18 cellular contexts compared by ENCODE assay signal in genomic region chr9:34997375-34997774, GRCh38. TPM values are rescaled to one million over a fixed set of nuclear protein-coding genes. Genes with fewer than 3 reads are reported as not detected.
A peak's percentile ranks its signal among the peaks of the same experiment; 100 is the strongest.
DNase-seq lines count a peak whose midpoint lies in the region; ATAC-seq, FAIRE-seq and TF ChIP-seq lines count a peak whose summit lies in the region.
"Had no signal": no experiment of that assay in that cellular context is flagged by ENCODE, and none has a peak within 500 bp of the region (broad histone marks: within the 10 kb centered on the region; RNA-seq: fewer than 3 reads in every experiment).

No MANE protein-coding gene starts in this region.

- no peaks in the 10 kb centered on the region for H4K20me1 ChIP-seq in K562 (replicated peaks; ENCODE audit: control insufficient read depth, insufficient read depth, low read length)

- H3K36me3 ChIP-seq in K562 (ENCODE audit: control insufficient read depth, insufficient read depth, low read length) = peaks cover 5% of the 10 kb centered on the region; the same call in 2 of the 3 replicates
- peaks cover 26% of the 10 kb centered on the region in 2 donors for H3K36me3 ChIP-seq in muscle layer of duodenum (ENCODE audit: control insufficient read depth in 1 of 2, insufficient read depth in 2 of 2, low read length in 2 of 2)

- H3K9ac ChIP-seq in K562 (ENCODE audit: insufficient read depth in 1 of 2, low read depth in 2 of 2, low read length in 2 of 2) = peak overlapping the region in 1 of 2 experiments; percentile 13; a peak in 2 of 4 replicates

- H3K4me3 ChIP-seq in right cardiac atrium (ENCODE audit: low read length) = no peak overlapping the region
- H3K4me3 ChIP-seq in K562 = no peak overlapping the region
- no peak overlapping the region for H3K4me3 ChIP-seq in muscle layer of duodenum (ENCODE audit: low read depth in 1 of 2, low read length in 2 of 2)

- no peak for TF ChIP-seq RAD21 in K562 (CRISPR knock-in tag; conservative IDR thresholded peaks at IDR 0.05 in 1 of 2, IDR thresholded peaks at IDR 0.05 in 1 of 2)

- no TSS peak for BruUV-seq in K562 (replicated peaks; lab: Mats Ljungman, UMichigan)

- in situ Hi-C loops in K562 (cut with MboI) = loop anchor here (5.0 kb wide), 1 partner anchor 45 kb away; a partner anchor contains a TSS

- DNase-seq in right cardiac atrium = no peak
- DNase-seq in Right ventricle myocardium superior = no peak
- DNase-seq in K562 (ENCODE audit: extremely low read depth in 1 of 4, low spot score in 3 of 4) = peak in 2 of 4 experiments; percentile 30 to 71
- no peak for DNase-seq in NCI-H1436 treated with DMSO at 0.1 percent for 48 hours (lab: John Stamatoyannopoulos, UW)
- DNase-seq: activated CD8-positive, alpha-beta memory T cell treated with anti-CD3 and anti-CD28 coated beads, Interleukin-2, amount 10 ng/mL, durations not matched to agents 7 days and 5 days; cortex of kidney; EL; naive thymus-derived CD4-positive, alpha-beta T cell; posterior cingulate gyrus; stimulated activated naive CD8-positive, alpha-beta T cell treated with anti-CD3 and anti-CD28 coated beads, Interleukin-15, Interleukin-2, amounts not matched to agents 100 U/mL and 50 U/mL, for 24 hours; SW 1271 had no signal

- POLR2A ChIA-PET in K562 (lab: Yijun Ruan, JAX) = interaction anchor here (0.6 kb wide), 1 partner anchor 608 kb away, joined by 3 read pairs; no protein-coding TSS in a partner anchor

- H3K9me1 ChIP-seq in K562 (ENCODE audit: control insufficient read depth, insufficient read depth, low read length) = peaks cover 9% of the 10 kb centered on the region

- TF ChIP-seq CTCF in K562 (IDR thresholded peaks at IDR 0.05 in 2 of 3, conservative IDR thresholded peaks at IDR 0.05 in 1 of 3; ENCODE audit: insufficient read depth in 2 of 3, low read depth in 1 of 3, low read length in 3 of 3) = no peak

- H2AFZ ChIP-seq in K562 (ENCODE audit: low read depth, low read length) = no peak overlapping the region; the same call in 1 of the 2 replicates

- no peak overlapping the region; the same call in 1 of the 2 replicates for H3K4me2 ChIP-seq in K562 (ENCODE audit: insufficient read depth, low read length)

- TF ChIP-seq POLR2A in K562 (conservative IDR thresholded peaks at IDR 0.05) = no peak

- H3K27me3 ChIP-seq in right cardiac atrium (ENCODE audit: control insufficient read depth, insufficient read depth) = no peaks in the 10 kb centered on the region
- no peaks in the 10 kb centered on the region for H3K27me3 ChIP-seq in K562 (ENCODE audit: control insufficient read depth in 2 of 2, insufficient read depth in 2 of 2, low read length in 2 of 2)
- no peaks in the 10 kb centered on the region for H3K27me3 ChIP-seq in muscle layer of duodenum (ENCODE audit: low read depth, low read length)
- H3K27me3 ChIP-seq: gastrocnemius medialis had no signal

- H3K4me1 ChIP-seq in right cardiac atrium (ENCODE audit: control insufficient read depth, insufficient read depth, low read length) (peaks cover 25% of the 10 kb centered on the region), K562 (replicated peaks in 1 of 2; ENCODE audit: control insufficient read depth in 2 of 2, insufficient read depth in 2 of 2, low read length in 2 of 2) (peaks cover 52 to 81% of the 10 kb centered on the region in 2 experiments), muscle layer of duodenum (ENCODE audit: control insufficient read depth in 1 of 2, insufficient read depth in 2 of 2, low read length in 2 of 2) (peaks cover 29 to 45% of the 10 kb centered on the region in 2 donors)

- no peak; the same call in 1 of the 2 replicates for TF ChIP-seq EP300 in K562 (IDR thresholded peaks at IDR 0.05; ENCODE audit: low read length)

- no peaks in the 10 kb centered on the region; the same call in 2 of the 3 replicates for H3K79me2 ChIP-seq in K562 (ENCODE audit: control insufficient read depth, insufficient read depth, low read length)

- FAIRE-seq in K562 (lab: Jason Lieb, UNC) = peak; percentile 88
- FAIRE-seq: RCC 7860 had no signal

- CTCF ChIA-PET in K562 (lab: Yijun Ruan, JAX; ENCODE audit: low intra/inter-chr PET ratio) = no interaction called here

- intact Hi-C loops in right cardiac atrium (cut with DNase I) (no loop called here), Right ventricle myocardium superior (cut with DNase I) (loop anchor here (10.0 kb wide), 1 partner anchor 57 kb away; no protein-coding TSS in a partner anchor), K562 (cut with micrococcal nuclease) (loop anchor here (5.0 kb wide), 1 partner anchor 55 kb away; no protein-coding TSS in a partner anchor)

- H3K9me3 ChIP-seq in right cardiac atrium (ENCODE audit: control insufficient read depth, low read length) (no peaks in the 10 kb centered on the region), K562 (replicated peaks; ENCODE audit: control insufficient read depth, insufficient read depth, low read depth, low read length) (no peaks in the 10 kb centered on the region), muscle layer of duodenum (ENCODE audit: control insufficient read depth in 1 of 2, low read length in 2 of 2) (no peaks in the 10 kb centered on the region)
- H3K9me3 ChIP-seq: gastrocnemius medialis had no signal

- H3K27ac ChIP-seq in right cardiac atrium (ENCODE audit: low read length) = peak overlapping the region; percentile 72
- H3K27ac ChIP-seq in K562 (ENCODE audit: extremely low read depth, low read depth, low read length) = peak overlapping the region; percentile 37; the same call in 2 of the 3 replicates
- H3K27ac ChIP-seq in muscle layer of duodenum (ENCODE audit: low read length) = peak overlapping the region; percentile 1

- ATAC-seq in right cardiac atrium (no peak), Right ventricle myocardium superior (ENCODE audit: poor library complexity) (no peak), K562 (peak; percentile 50), HG02870 (IDR thresholded peaks at IDR 0.05; ENCODE audit: unreplicated experiment) (no peak), GM21723 (IDR thresholded peaks at IDR 0.05; ENCODE audit: unreplicated experiment) (no peak)
- ATAC-seq: activated CD8-positive, alpha-beta memory T cell treated with anti-CD3 and anti-CD28 coated beads, Interleukin-2, amount 10 ng/mL, durations not matched to agents 7 days and 5 days; gastrocnemius medialis; naive thymus-derived CD4-positive, alpha-beta T cell; stimulated activated naive CD8-positive, alpha-beta T cell treated with anti-CD3 and anti-CD28 coated beads, Interleukin-15, Interleukin-2, amounts not matched to agents 100 U/mL and 50 U/mL, for 24 hours had no signal

TF ChIP-seq in K562, 482 proteins besides CTCF, POLR2A, EP300 and RAD21 (continues in another document):
- TF ChIP-seq TAF9B (IDR thresholded peaks at IDR 0.05; ENCODE audit: partially characterized antibody) (no peak), CREM (IDR thresholded peaks at IDR 0.05; ENCODE audit: low read depth) (0 out of 2 replicates have a peak, but pooled peaks have one; percentile 9), JUND (IDR thresholded peaks at IDR 0.05; ENCODE audit: borderline replicate concordance, low read depth, low read length) (0 out of 2 replicates have a peak, but pooled peaks have one; percentile 13), JUND (tag; IDR thresholded peaks at IDR 0.05; ENCODE audit: borderline replicate concordance, low read depth, low read length) (no peak), PYGO2 (tag; IDR thresholded peaks at IDR 0.05) (no peak), CBFA2T2 (conservative IDR thresholded peaks at IDR 0.05) (peak; percentile 44)

RNA-seq across cellular contexts. Expression of gene DNAJB5, which starts 7.8 kb away (rescaled TPM):
- 10 to 100 TPM; 37.8 to 75.7 (median 51.4) TPM for total RNA-seq in right cardiac atrium
- 64.1 TPM for polyA plus RNA-seq in right cardiac atrium
- total RNA-seq in Right ventricle myocardium superior = 48.7 TPM
- total RNA-seq in K562 (2011; cell fraction: chromatin; rRNA removed; ENCODE audit: low replicate concordance) = 1.4 and 3.1 TPM in 2 replicates
- total RNA-seq in K562 (2011; cell fraction: nucleolus; rRNA removed) = 1.7 and 1.8 TPM in 2 replicates
- total RNA-seq in K562 (2011; cell fraction: nucleoplasm; rRNA removed) = 1.8 and 3.4 TPM in 2 replicates
- 4.1 and 5.2 TPM in 2 replicates for total RNA-seq in K562 (2014; rRNA removed)
- 3.7 TPM in 2 replicates for total RNA-seq in K562 (2014; rRNA removed; fragmentation: Illumina TruSeq; extraction: Trizol)
- total RNA-seq in K562 (2015; rRNA removed; fragmentation: Illumina TruSeq; extraction: Trizol) = 2.6 and 2.7 TPM in 2 replicates
- 3.6 and 4.4 TPM in 2 replicates for total RNA-seq in K562 (2021)
- polyA plus RNA-seq in K562 (2011; rRNA removed) = 1.5 and 1.7 TPM in 2 replicates
- 2.7 and 2.8 TPM in 2 replicates for polyA plus RNA-seq in K562 (2011; cell fraction: cytosol; rRNA removed)
- polyA plus RNA-seq in K562 (2011; cell fraction: nucleus; rRNA removed) = 2.3 and 4.1 TPM in 2 replicates
- polyA plus RNA-seq in K562 (2012) = 4.6 and 5.0 TPM in 2 replicates
- polyA plus RNA-seq in K562 (2014; fragmentation: Illumina TruSeq; extraction: Trizol) = 7.4 and 7.8 TPM in 2 replicates
- under 1 TPM; 0.15 to 0.63 TPM for polyA plus RNA-seq in K562 (2014; fragmentation: Nextera tagmentation; extraction: Ambion mirVana)
- polyA plus RNA-seq in K562 (2014; rRNA removed) = 3.7 and 4.2 TPM in 2 replicates
- 1.0 and 1.6 TPM in 2 replicates for polyA minus RNA-seq in K562 (2011; rRNA and poly(A)+ RNA removed)
- polyA minus RNA-seq in K562 (2011; cell fraction: cytosol; rRNA and poly(A)+ RNA removed) = 1.1 and 1.2 TPM in 2 replicates
- polyA minus RNA-seq in K562 (2011; cell fraction: nucleus; rRNA and poly(A)+ RNA removed) = 1.2 and 1.4 TPM in 2 replicates

RNA-seq across cellular contexts. Expression of gene PHF24, which starts 39.3 kb away (rescaled TPM):
- total RNA-seq in right cardiac atrium (1 to 10 TPM in 1 of 4 donors, under 1 TPM in 3; 0.03 to 1.3 (median 0.28) TPM), Right ventricle myocardium superior (0.19 TPM), K562 (2014; rRNA removed) (not detected in 2 replicates), K562 (2014; rRNA removed; fragmentation: Illumina TruSeq; extraction: Trizol) (not detected in 2 replicates), K562 (2015; rRNA removed; fragmentation: Illumina TruSeq; extraction: Trizol) (not detected in 2 replicates), K562 (2021) (not detected in 2 replicates)
- polyA plus RNA-seq in right cardiac atrium (0.07 TPM), K562 (2011; rRNA removed) (0.01 TPM in 2 replicates), K562 (2014; fragmentation: Illumina TruSeq; extraction: Trizol) (not detected in 2 replicates), K562 (2014; fragmentation: Nextera tagmentation; extraction: Ambion mirVana) (not detected), K562 (2014; rRNA removed) (0.01 TPM in 1 of 2 replicates, not detected in the other)
- not detected in 2 replicates for total RNA-seq in K562 (2011; cell fraction: chromatin; rRNA removed; ENCODE audit: low replicate concordance)
- not detected in 2 replicates for total RNA-seq in K562 (2011; cell fraction: nucleolus; rRNA removed)
- not detected in 2 replicates for total RNA-seq in K562 (2011; cell fraction: nucleoplasm; rRNA removed)
- polyA plus RNA-seq in K562 (2011; cell fraction: cytosol; rRNA removed) = not detected in 2 replicates
- 0.01 TPM in 1 of 2 replicates, not detected in the other for polyA plus RNA-seq in K562 (2011; cell fraction: nucleus; rRNA removed)
- 0.03 TPM in 1 of 2 replicates, not detected in the other for polyA plus RNA-seq in K562 (2012)
- polyA minus RNA-seq in K562 (2011; rRNA and poly(A)+ RNA removed) = not detected in 2 replicates
- polyA minus RNA-seq in K562 (2011; cell fraction: cytosol; rRNA and poly(A)+ RNA removed) = not detected in 2 replicates
- not detected in 2 replicates for polyA minus RNA-seq in K562 (2011; cell fraction: nucleus; rRNA and poly(A)+ RNA removed)
- total RNA-seq: activated CD8-positive, alpha-beta memory T cell treated with anti-CD3 and anti-CD28 coated beads, Interleukin-2, amount 10 ng/mL, durations not matched to agents 7 days and 5 days; HT-29; lung microvascular endothelial cell; naive thymus-derived CD4-positive, alpha-beta T cell had no signal
- polyA plus RNA-seq: naive thymus-derived CD4-positive, alpha-beta T cell had no signal

Comparison
In these comparisons a context has a peak if more than half of its experiments do, and no peak if none do; other contexts are left out.
1. intact Hi-C loops: an anchor here in Right ventricle myocardium superior (10.0 kb wide) and K562 (5.0 kb wide); none called in right cardiac atrium.
2. H3K27ac ChIP-seq: peak in every context shown above with its lines; median percentile 72 in right cardiac atrium; 37 in K562; 1 in muscle layer of duodenum.